7 cellular contexts compared by ENCODE assay signal in genomic region chr9:32968101-32969011, GRCh38. TPM values are rescaled to one million over a fixed set of nuclear protein-coding genes. Genes with fewer than 3 reads are reported as not detected.
DNase-seq lines count a peak whose midpoint lies in the region; ATAC-seq and TF ChIP-seq lines count a peak whose summit lies in the region.

No MANE protein-coding gene starts in this region.

- TF ChIP-seq RAD21 in liver (IDR thresholded peaks at IDR 0.05), result peak; percentile 84

- H3K9me3 Mint-ChIP-seq in WTC11, result no peaks in the 10 kb centered on the region

- peaks cover 0 to 12% (median 9%) of the 10 kb centered on the region in 4 donors for H3K36me3 ChIP-seq in liver (ENCODE audit: control insufficient read depth in 4 of 4, insufficient read depth in 3 of 4, low read depth in 1 of 4, low read length in 3 of 4)

- DNase-seq in GM04504 (ENCODE audit: low read depth) (peak; percentile 23), NAMALWA (ENCODE audit: low spot score) (peak; percentile 67), WTC11 (ENCODE audit: low spot score) (peak; percentile 62), cerebellum (ENCODE audit: low spot score) (peak; percentile 56)
- DNase-seq in stimulated activated CD8-positive, alpha-beta memory T cell treated with anti-CD3 and anti-CD28 coated beads, Interleukin-15, amount 100 ng/mL, for 1 hour (ENCODE audit: low read depth), result peak; percentile 40

- no peaks in the 10 kb centered on the region for H3K27me3 Mint-ChIP-seq in WTC11 (ENCODE audit: low read depth)

- WGBS in liver, result 49% methylated on average over 13 of the region's 13 CpGs

- TF ChIP-seq CTCF in WTC11 (IDR thresholded peaks at IDR 0.05) (peak; percentile 66), liver (IDR thresholded peaks at IDR 0.05; ENCODE audit: low read depth, low read length, missing input control) (peak; percentile 88)

- POLR2A ChIA-PET in WTC11 (lab: Charles Lee), result no interaction called here

- H3K4me1 Mint-ChIP-seq in WTC11, result peaks cover 2% of the 10 kb centered on the region

- H3K4me3 ChIP-seq in liver (ENCODE audit: low read depth in 1 of 3, low read length in 3 of 3), result no peak overlapping the region

- no peak for ATAC-seq in WTC11
- no peak for ATAC-seq in HG02798 (IDR thresholded peaks at IDR 0.05; ENCODE audit: poor library complexity, unreplicated experiment)

- H3K9me3 ChIP-seq in liver (ENCODE audit: control insufficient read depth in 4 of 4, low read length in 3 of 4), result no peaks in the 10 kb centered on the region

- H3K27me3 ChIP-seq in liver (ENCODE audit: control insufficient read depth in 4 of 4, insufficient read depth in 4 of 4, low read length in 3 of 4), result no peaks in the 10 kb centered on the region

- H3K9ac ChIP-seq in liver (ENCODE audit: low read depth in 1 of 2, low read length in 2 of 2), result no peak overlapping the region

- no peak overlapping the region for H3K27ac Mint-ChIP-seq in WTC11

- H3K27ac ChIP-seq in liver (ENCODE audit: low read depth in 1 of 2, low read length in 2 of 2), result no peak overlapping the region

- CTCF ChIA-PET in WTC11 (lab: Charles Lee), result interaction anchor here (0.6 to 2.9 kb wide), 32 partner anchors 9 to 589 kb away, joined by 3 to 86 read pairs (median 4); partner anchors contain the start of genes ACO1 and TMEM215

- H3K4me1 ChIP-seq in liver (ENCODE audit: control insufficient read depth in 4 of 4, insufficient read depth in 4 of 4, low read length in 3 of 4), result peaks cover 0 to 4% (median 2%) of the 10 kb centered on the region in 4 donors

- H3K36me3 Mint-ChIP-seq in WTC11, result peaks cover 16% of the 10 kb centered on the region

- no peak overlapping the region for H3K4me3 Mint-ChIP-seq in WTC11

TF ChIP-seq in WTC11, 78 proteins besides CTCF, POLR2A, EP300 and RAD21:
- no peak for TF ChIP-seq HMGA2 (CRISPR knock-in tag; IDR thresholded peaks at IDR 0.05)
TF ChIP-seq in WTC11: peak in this region for 0.

TF ChIP-seq in liver, 16 proteins besides CTCF, POLR2A, EP300 and RAD21:
- TF ChIP-seq SP1 (IDR thresholded peaks at IDR 0.05) (no peak), MAX (IDR thresholded peaks at IDR 0.05) (no peak), FOXA1 (IDR thresholded peaks at IDR 0.05) (no peak), HNF4A (conservative IDR thresholded peaks at IDR 0.05) (no peak), YY1 (IDR thresholded peaks at IDR 0.05) (no peak), GABPA (IDR thresholded peaks at IDR 0.05 in 1 of 2, conservative IDR thresholded peaks at IDR 0.05 in 1 of 2) (no peak), HNF4G (IDR thresholded peaks at IDR 0.05) (no peak), ZBTB33 (IDR thresholded peaks at IDR 0.05) (no peak), EGR1 (IDR thresholded peaks at IDR 0.05; ENCODE audit: low read depth in 2 of 2) (no peak), JUND (IDR thresholded peaks at IDR 0.05) (no peak), ATF3 (IDR thresholded peaks at IDR 0.05) (no peak), NR2F2 (IDR thresholded peaks at IDR 0.05) (no peak), TAF1 (conservative IDR thresholded peaks at IDR 0.05) (no peak), REST (IDR thresholded peaks at IDR 0.05) (no peak), FOXA2 (IDR thresholded peaks at IDR 0.05) (no peak), RXRA (IDR thresholded peaks at IDR 0.05) (no peak)

RNA-seq across cellular contexts. Expression of gene APTX, which starts 33.1 kb away (rescaled TPM):
- total RNA-seq in WTC11 (2021), result 36.7 to 40.0 TPM (median 39.0 TPM) in 3 replicates
- total RNA-seq in cerebellum, result 26.2 TPM
- 10 to 100 TPM; 13.6 to 16.3 TPM for total RNA-seq in liver
- 10 to 100 TPM; 14.2 to 17.4 TPM for polyA plus RNA-seq in liver

RNA-seq across cellular contexts. Expression of gene DNAJA1, which starts 56.7 kb away (rescaled TPM):
- total RNA-seq in WTC11 (2021) (74.5 to 96.5 TPM (median 95.6 TPM) in 3 replicates), cerebellum (141 TPM), liver (10 to 100 TPM; 60.9 to 96.6 TPM)
- polyA plus RNA-seq in liver, result 10 to 100 TPM; 72.3 to 74.6 TPM
